ENCODE assay signal across 16 cellular contexts in the genomic region with DNA sequence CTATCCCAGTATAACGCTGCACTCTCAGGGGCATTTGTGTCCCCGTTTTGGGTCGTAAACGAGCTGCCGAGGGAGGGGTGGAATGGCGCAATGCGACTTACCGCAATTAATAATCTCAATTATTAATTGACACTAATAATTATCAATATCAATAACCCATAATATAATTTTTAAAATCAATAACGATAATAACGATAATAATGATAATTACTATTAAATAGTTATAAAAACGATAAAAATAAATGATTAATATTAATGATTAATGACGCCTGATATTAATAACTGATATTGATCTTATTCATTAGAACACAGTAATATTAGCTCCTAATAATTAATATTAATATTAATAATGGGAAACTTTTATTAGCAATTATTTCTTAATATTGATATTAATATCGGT. TPM values are rescaled to one million over a fixed set of nuclear protein-coding genes. Genes with fewer than 3 reads are reported as not detected.
"Had no signal": no experiment of that assay in that cellular context is flagged by ENCODE, and none has a peak within 500 bp of the region (broad histone marks: within the 10 kb centered on the region; RNA-seq: fewer than 3 reads in every experiment).

No MANE protein-coding gene starts in this region.

RNA-seq across cellular contexts. Expression of a gene that starts 51.7 kb away (rescaled TPM):
- total RNA-seq: osteoblast, prostate gland, pulmonary artery endothelial cell, right atrium auricular region, stomach, subcutaneous adipose tissue, temporal lobe, thoracic aorta, tibial nerve, vagina had no signal
- polyA plus RNA-seq: naive thymus-derived CD4-positive, alpha-beta T cell; neural cell; ovary; stomach had no signal

RNA-seq across cellular contexts. Expression of a gene that starts 55.4 kb away (rescaled TPM):
- total RNA-seq: naive thymus-derived CD4-positive, alpha-beta T cell; natural killer cell; pulmonary artery endothelial cell; sciatic nerve; subcutaneous adipose tissue; thoracic aorta; tibial nerve; ureter had no signal
- polyA plus RNA-seq: naive thymus-derived CD4-positive, alpha-beta T cell; stomach had no signal
